8 cellular contexts compared by ENCODE assay signal in the genomic region with DNA sequence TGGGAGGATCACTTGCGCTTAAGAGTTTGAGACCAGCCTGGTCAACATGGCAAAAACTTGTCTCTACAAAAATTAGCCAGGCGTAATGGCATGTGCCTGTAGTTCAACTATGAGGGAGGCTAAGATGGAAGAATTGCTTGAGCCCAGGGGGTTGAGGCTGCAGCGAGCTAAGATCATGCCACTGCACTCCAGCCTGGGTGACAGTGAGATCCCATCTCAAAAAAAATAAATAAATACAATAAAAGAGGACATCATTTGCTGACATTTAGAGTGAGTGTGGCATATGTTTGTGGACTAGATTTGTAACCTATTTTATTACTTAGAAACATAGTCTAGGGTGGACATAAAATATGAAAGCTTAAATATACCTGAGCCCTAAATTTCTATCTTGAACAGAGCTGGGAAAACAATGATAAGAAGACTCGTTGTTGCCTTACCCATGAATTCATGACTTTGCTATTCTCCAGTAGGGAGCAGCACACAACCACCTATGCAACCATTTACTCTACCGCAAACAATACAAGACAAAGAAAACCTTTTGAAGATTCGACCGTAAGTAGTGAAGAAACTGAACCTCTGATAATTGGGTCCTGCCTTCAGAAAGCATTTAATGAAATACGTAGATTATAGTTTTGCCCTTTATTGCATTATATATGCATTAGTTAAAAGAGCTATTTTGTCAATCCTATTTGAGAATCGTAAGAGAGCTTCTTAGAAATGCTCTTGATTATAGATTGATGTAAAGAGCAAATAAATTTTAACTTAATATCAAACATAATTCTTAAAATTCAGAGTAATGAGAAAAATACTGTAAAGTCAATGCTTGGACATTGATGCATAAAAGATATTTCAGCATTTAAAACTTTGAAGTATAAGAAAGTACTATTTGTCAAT.
DNase-seq lines count a peak whose midpoint lies in the region; ATAC-seq, FAIRE-seq and TF ChIP-seq lines count a peak whose summit lies in the region.

No MANE protein-coding gene starts in this region.

- no peaks in the 10 kb centered on the region for H3K27me3 ChIP-seq in endothelial cell of umbilical vein (ENCODE audit: control insufficient read depth in 2 of 2, insufficient read depth in 2 of 2, low read length in 2 of 2)

- TF ChIP-seq CTCF in OCI-LY7 (conservative IDR thresholded peaks at IDR 0.05; ENCODE audit: low read length) (peak; percentile 41; the same call in 1 of the 2 replicates), endothelial cell of umbilical vein (IDR thresholded peaks at IDR 0.05; ENCODE audit: extremely low read depth in 1 of 2, insufficient read depth in 1 of 2, low read depth in 1 of 2, low read length in 2 of 2) (peak; percentile 16 to 32)

- H3K27ac ChIP-seq in OCI-LY7 (ENCODE audit: low read depth, low read length, poor library complexity, severe bottlenecking) (no peak overlapping the region), endothelial cell of umbilical vein (ENCODE audit: insufficient read depth, low read depth, low read length) (no peak overlapping the region)

- dilution Hi-C loops in endothelial cell of umbilical vein (cut with MboI; ENCODE audit: extremely low pct_ligation_motif_present, low sequenced_read_pairs), result no loop called here

- CTCF ChIA-PET in OCI-LY7 (lab: Charles Lee; ENCODE audit: unreplicated experiment) (no interaction called here), endothelial cell of umbilical vein (lab: Charles Lee) (interaction anchor here (0.6 to 3.8 kb wide), 30 partner anchors 8 to 1042 kb away, joined by 3 to 50 read pairs (median 6); a partner anchor contains a TSS)

- H3K9me3 ChIP-seq in OCI-LY7 (ENCODE audit: low read length) (no peaks in the 10 kb centered on the region), endothelial cell of umbilical vein (replicated peaks; ENCODE audit: control insufficient read depth, insufficient read depth, low read length) (no peaks in the 10 kb centered on the region)

- POLR2A ChIA-PET in OCI-LY7 (lab: Charles Lee), result interaction anchor here (0.7 to 0.9 kb wide), 2 partner anchors 9 to 10 kb away, joined by 3 read pairs; no protein-coding TSS in a partner anchor
- POLR2A ChIA-PET in endothelial cell of umbilical vein (lab: Charles Lee), result no interaction called here

- no peaks in the 10 kb centered on the region for H3K9me1 ChIP-seq in endothelial cell of umbilical vein (replicated peaks; ENCODE audit: control insufficient read depth, extremely low read depth, insufficient read depth, low read length)

- H3K4me3 ChIP-seq in OCI-LY7 (ENCODE audit: low read depth, low read length, poor library complexity, severe bottlenecking) (no peak overlapping the region), endothelial cell of umbilical vein (replicated peaks in 1 of 3; ENCODE audit: insufficient read depth in 1 of 3, low read depth in 1 of 3, low read length in 3 of 3) (no peak overlapping the region)

- H2AFZ ChIP-seq in OCI-LY7 (ENCODE audit: low read length) (no peak overlapping the region), endothelial cell of umbilical vein (ENCODE audit: low read depth, low read length) (no peak overlapping the region)

- H4K20me1 ChIP-seq in OCI-LY7 (ENCODE audit: insufficient read depth, low read length), result no peaks in the 10 kb centered on the region
- H4K20me1 ChIP-seq in endothelial cell of umbilical vein (replicated peaks; ENCODE audit: control insufficient read depth, extremely low read depth, insufficient read depth, low read length), result no peaks in the 10 kb centered on the region

- peak; percentile 33 for FAIRE-seq in endothelial cell of umbilical vein (lab: Jason Lieb, UNC)

- no peak for ATAC-seq in GM19463 (IDR thresholded peaks at IDR 0.05; ENCODE audit: unreplicated experiment)
- no peak for ATAC-seq in GM21529 (IDR thresholded peaks at IDR 0.05; ENCODE audit: unreplicated experiment)

- intact Hi-C loops in OCI-LY7 (cut with micrococcal nuclease; ENCODE audit: unreplicated experiment) (no loop called here), endothelial cell of umbilical vein (cut with micrococcal nuclease) (loop anchor here (1.0 to 2.0 kb wide), 3 partner anchors 24 to 253 kb away; no protein-coding TSS in a partner anchor)

- no peak overlapping the region for H3K9ac ChIP-seq in endothelial cell of umbilical vein (replicated peaks; ENCODE audit: extremely low read depth, insufficient read depth, low read length)

- H3K4me1 ChIP-seq in OCI-LY7 (ENCODE audit: insufficient read depth, low read length, poor library complexity, severe bottlenecking), result no peaks in the 10 kb centered on the region
- H3K4me1 ChIP-seq in endothelial cell of umbilical vein (ENCODE audit: control insufficient read depth, extremely low read depth, insufficient read depth, low read length), result no peaks in the 10 kb centered on the region

- H3K79me2 ChIP-seq in OCI-LY7 (ENCODE audit: insufficient read depth, low read depth, low read length) (no peaks in the 10 kb centered on the region), endothelial cell of umbilical vein (ENCODE audit: control insufficient read depth, insufficient read depth, low read length) (no peaks in the 10 kb centered on the region)

- no peak for TF ChIP-seq POLR2A in endothelial cell of umbilical vein (IDR thresholded peaks at IDR 0.05; ENCODE audit: low read depth, low read length)

- no peak overlapping the region for H3K4me2 ChIP-seq in OCI-LY7 (ENCODE audit: low read length)
- no peak overlapping the region for H3K4me2 ChIP-seq in endothelial cell of umbilical vein (ENCODE audit: insufficient read depth, low read length)

- H3K36me3 ChIP-seq in OCI-LY7 (ENCODE audit: insufficient read depth, low read length) (no peaks in the 10 kb centered on the region), endothelial cell of umbilical vein (ENCODE audit: control insufficient read depth in 2 of 2, extremely low read depth in 1 of 2, insufficient read depth in 2 of 2, low read length in 2 of 2) (no peaks in the 10 kb centered on the region)

- no TSS peak for BruUV-seq in OCI-LY7 (replicated peaks; lab: Mats Ljungman, UMichigan)
- no TSS peak for BruUV-seq in endothelial cell of umbilical vein (replicated peaks; lab: Mats Ljungman, UMichigan)

- DNase-seq in EL, result peak; percentile 66
- peak; percentile 54 for DNase-seq in HT1080 (ENCODE audit: low read depth)
- no peak for DNase-seq in OCI-LY7 (ENCODE audit: low spot score)
- DNase-seq in endothelial cell of umbilical vein (ENCODE audit: low read depth, low spot score), result peak; percentile 63
- DNase-seq in myocyte (ENCODE audit: low read depth), result peak; percentile 85
- no peak for DNase-seq in activated gamma-delta T cell treated with Interleukin-2 at 50 U/mL for 16 hours

- no peaks in the 10 kb centered on the region for H3K9me2 ChIP-seq in OCI-LY7 (ENCODE audit: insufficient read depth, low read length)

TF ChIP-seq in endothelial cell of umbilical vein, 7 proteins besides CTCF, POLR2A, EP300 and RAD21:
- TF ChIP-seq EZH2 (IDR thresholded peaks at IDR 0.05; ENCODE audit: borderline replicate concordance, low read depth, low read length, severe bottlenecking) (no peak), JUN (IDR thresholded peaks at IDR 0.05; ENCODE audit: borderline replicate concordance, insufficient read depth, insufficient read length, low read depth) (no peak), GATA2 (IDR thresholded peaks at IDR 0.05; ENCODE audit: insufficient read depth, insufficient read length, low read depth, low read length) (no peak), MYC (IDR thresholded peaks at IDR 0.05; ENCODE audit: low read depth, low read length) (no peak), FOS (IDR thresholded peaks at IDR 0.05; ENCODE audit: borderline replicate concordance, insufficient read depth, low read length) (no peak), POLR2AphosphoS5 (IDR thresholded peaks at IDR 0.05; ENCODE audit: insufficient read depth, low read depth, low read length) (no peak)
- TF ChIP-seq, protein P1, sequence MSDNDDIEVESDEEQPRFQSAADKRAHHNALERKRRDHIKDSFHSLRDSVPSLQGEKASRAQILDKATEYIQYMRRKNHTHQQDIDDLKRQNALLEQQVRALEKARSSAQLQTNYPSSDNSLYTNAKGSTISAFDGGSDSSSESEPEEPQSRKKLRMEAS (IDR thresholded peaks at IDR 0.05; ENCODE audit: insufficient read depth, insufficient read length), result no peak

Comparison
In these comparisons a context has a peak if more than half of its experiments do, and no peak if none do; other contexts are left out.
1. DNase-seq: peak in EL (single experiment), HT1080 (single experiment), endothelial cell of umbilical vein (single experiment) and myocyte (single experiment); none in OCI-LY7 (single experiment) and activated gamma-delta T cell treated with Interleukin-2 at 50 U/mL for 16 hours (single experiment).